In the genomic region with DNA sequence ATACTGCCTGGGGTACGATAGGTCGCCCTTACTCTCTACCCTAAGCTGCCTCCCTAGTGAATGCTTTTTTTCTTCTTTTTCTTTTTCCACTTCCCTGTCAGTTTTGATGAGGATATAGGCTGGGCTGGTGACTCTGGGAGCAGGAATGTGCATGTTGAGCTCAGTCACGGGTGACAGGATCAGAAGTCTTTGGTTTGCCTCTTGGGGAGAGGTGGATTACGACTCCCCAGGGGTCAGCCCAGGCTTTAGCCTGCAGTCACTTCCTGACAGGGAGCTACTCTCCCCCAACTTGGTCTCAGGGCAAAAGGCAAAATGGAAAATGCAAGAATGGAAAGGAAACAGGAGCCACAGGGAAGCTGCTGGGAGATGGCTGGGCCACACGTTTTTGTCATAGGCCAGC, we compare ENCODE assay signal across 20 cellular contexts. TPM values are rescaled to one million over a fixed set of nuclear protein-coding genes. Genes with fewer than 3 reads are reported as not detected.
DNase-seq lines count a peak whose midpoint lies in the region; TF ChIP-seq lines count a peak whose summit lies in the region.
"Had no signal": no experiment of that assay in that cellular context is flagged by ENCODE, and none has a peak within 500 bp of the region (broad histone marks: within the 10 kb centered on the region; RNA-seq: fewer than 3 reads in every experiment).

No MANE protein-coding gene starts in this region.

- no peaks in the 10 kb centered on the region for H3K27me3 ChIP-seq in transverse colon
- no peaks in the 10 kb centered on the region for H3K27me3 ChIP-seq in neuronal stem cell (ENCODE audit: control insufficient read depth in 3 of 3, insufficient read depth in 3 of 3, low read depth in 1 of 3, low read length in 3 of 3)
- H3K27me3 ChIP-seq: ascending aorta, uterus had no signal

- H3K9me3 ChIP-seq in transverse colon (no peaks in the 10 kb centered on the region), neuronal stem cell (replicated peaks in 1 of 2; ENCODE audit: control insufficient read depth in 2 of 2, insufficient read depth in 1 of 2, low read depth in 1 of 2, low read length in 2 of 2) (no peaks in the 10 kb centered on the region)
- H3K9me3 ChIP-seq: ascending aorta, uterus had no signal

- H2BK12ac ChIP-seq in neuronal stem cell (ENCODE audit: low read length): no peak overlapping the region

- no peak overlapping the region for H2BK15ac ChIP-seq in neuronal stem cell (ENCODE audit: low read length)

- 53 to 62% methylated on average over 5 of the region's 5 CpGs for WGBS in transverse colon (ENCODE audit: low coverage in 1 of 2), 2 donors
- no CpG with 5 or more reads among the region's 5 CpGs for WGBS in neuronal stem cell (ENCODE audit: extremely low coverage in 2 of 2, insufficient read length in 2 of 2, insufficient replicate concordance in 1 of 2), 2 donors

- no peak overlapping the region for H2BK5ac ChIP-seq in neuronal stem cell (ENCODE audit: low read length)

- no peak overlapping the region for H3K4ac ChIP-seq in neuronal stem cell (ENCODE audit: low read length)

- H3K14ac ChIP-seq in neuronal stem cell (ENCODE audit: low read length): no peak overlapping the region

- H3K36me3 ChIP-seq in transverse colon (no peaks in the 10 kb centered on the region), neuronal stem cell (replicated peaks in 1 of 2; ENCODE audit: control insufficient read depth in 2 of 2, insufficient read depth in 2 of 2, low read length in 2 of 2) (no peaks in the 10 kb centered on the region)
- H3K36me3 ChIP-seq: ascending aorta, uterus had no signal

- TF ChIP-seq POLR2A in transverse colon (IDR thresholded peaks at IDR 0.05): no peak

- H4K8ac ChIP-seq in neuronal stem cell (ENCODE audit: low read depth, low read length): no peak overlapping the region

- H3K18ac ChIP-seq in neuronal stem cell (ENCODE audit: low read length): no peak overlapping the region

- intact Hi-C loops in transverse colon (cut with DNase I; ENCODE audit: low total_unique reads): no loop called here

- H3K79me1 ChIP-seq in neuronal stem cell (ENCODE audit: low read depth, low read length): no peaks in the 10 kb centered on the region

- H3K27ac ChIP-seq in transverse colon (no peak overlapping the region), neuronal stem cell (replicated peaks; ENCODE audit: low read length) (no peak overlapping the region)
- H3K27ac ChIP-seq: ascending aorta, dorsolateral prefrontal cortex, uterus had no signal

- DNase-seq in ELR (ENCODE audit: low read depth) (peak; percentile 45), RKO (ENCODE audit: low spot score) (peak; percentile 42), fibroblast of mammary gland (ENCODE audit: low read depth) (peak; percentile 19), renal cortical epithelial cell (ENCODE audit: low read depth) (peak; percentile 96), transverse colon (no peak), NCI-H774 (lab: John Stamatoyannopoulos, UW) (no peak), neuronal stem cell (ENCODE audit: low spot score) (no peak)
- DNase-seq in activated CD4-positive, alpha-beta T cell treated with anti-CD3 and anti-CD28 coated beads, Interleukin-2, amount 50 U/mL, for 48 hours: no peak
- DNase-seq: activated CD4-positive, alpha-beta memory T cell treated with anti-CD3 and anti-CD28 coated beads for 36 hours; activated effector memory CD4-positive, alpha-beta T cell treated with anti-CD3 and anti-CD28 coated beads, Interleukin-2, amount 50 U/mL, for 16 hours; dorsolateral prefrontal cortex; foreskin melanocyte; GF-D8; Kasumi-1; NCI-H2029 treated with DMSO at 0.1 percent for 48 hours; NCI-H82; retina; T-helper 9 cell; uterus had no signal

- H2AFZ ChIP-seq in neuronal stem cell (ENCODE audit: low read length): no peak overlapping the region

- no peak overlapping the region for H2BK120ac ChIP-seq in neuronal stem cell (ENCODE audit: low read depth, low read length)

- H3K23ac ChIP-seq in neuronal stem cell (ENCODE audit: low read depth, low read length, poor library complexity): no peak overlapping the region

- H3K4me2 ChIP-seq in neuronal stem cell (ENCODE audit: insufficient read depth, low read length, poor library complexity, severe bottlenecking): no peak overlapping the region

- H3K9ac ChIP-seq in neuronal stem cell (ENCODE audit: low read depth, low read length, poor library complexity): no peak overlapping the region

- H3K4me1 ChIP-seq in transverse colon (no peaks in the 10 kb centered on the region), neuronal stem cell (ENCODE audit: control insufficient read depth in 2 of 2, insufficient read depth in 1 of 2, low read depth in 1 of 2, low read length in 2 of 2) (no peaks in the 10 kb centered on the region)
- H3K4me1 ChIP-seq: ascending aorta, uterus had no signal

- no peak for TF ChIP-seq EP300 in transverse colon (IDR thresholded peaks at IDR 0.05; ENCODE audit: low read depth)

- H3K4me3 ChIP-seq in fibroblast of mammary gland (ENCODE audit: control insufficient read depth, low read depth, low read length) (no peak overlapping the region), transverse colon (no peak overlapping the region), neuronal stem cell (ENCODE audit: low read length in 2 of 2) (no peak overlapping the region)
- H3K4me3 ChIP-seq: ascending aorta, dorsolateral prefrontal cortex, uterus had no signal

- TF ChIP-seq CTCF in fibroblast of mammary gland (conservative IDR thresholded peaks at IDR 0.05; ENCODE audit: control insufficient read depth, insufficient read depth, low read depth, low read length) (no peak), transverse colon (IDR thresholded peaks at IDR 0.05) (no peak)

- in situ Hi-C loops in transverse colon (cut with MboI; ENCODE audit: low pct_ligation_motif_present in 1 of 4, low pct_unique_long_range_greater_than_20kb in 1 of 4, low sequenced_read_pairs in 3 of 4): no loop called here

- H4K91ac ChIP-seq in neuronal stem cell (ENCODE audit: low read depth, low read length, poor library complexity): no peak overlapping the region

- H2AK5ac ChIP-seq in neuronal stem cell (ENCODE audit: low read depth, low read length): no peak overlapping the region

RNA-seq across cellular contexts. Expression of a gene that starts 57.3 kb away (rescaled TPM):
- total RNA-seq in renal cortical epithelial cell (1.9 and 14.2 TPM in 2 replicates), transverse colon (10 to 100 TPM in 3 of 4 donors, 1 to 10 TPM in 1; 1.1 to 33.2 (median 17.5) TPM)
- polyA plus RNA-seq in neuronal stem cell (2013, experiment 1 of 2): 13.4 TPM
- polyA plus RNA-seq in neuronal stem cell (2013, experiment 2 of 2): 13.8 TPM

Comparison
In these comparisons a context has a peak if more than half of its experiments do, and no peak if none do; other contexts are left out.
1. DNase-seq: peak in ELR (single experiment), RKO (single experiment), fibroblast of mammary gland (single experiment) and renal cortical epithelial cell (single experiment); none in activated CD4-positive, alpha-beta T cell treated with anti-CD3 and anti-CD28 coated beads, Interleukin-2, amount 50 U/mL, for 48 hours (0 of 2), transverse colon (single experiment), NCI-H774 (single experiment) and neuronal stem cell (single experiment).